ENCODE assay signal across 10 cellular contexts in genomic region chr3:129577925-129578742, GRCh38. TPM values are rescaled to one million over a fixed set of nuclear protein-coding genes. Genes with fewer than 3 reads are reported as not detected.
DNase-seq lines count a peak whose midpoint lies in the region; ATAC-seq, FAIRE-seq and TF ChIP-seq lines count a peak whose summit lies in the region.
"Had no signal": no experiment of that assay in that cellular context is flagged by ENCODE, and none has a peak within 500 bp of the region (broad histone marks: within the 10 kb centered on the region; RNA-seq: fewer than 3 reads in every experiment).

No MANE protein-coding gene starts in this region.

- peak overlapping the region; percentile 63 for H3K4me3 Mint-ChIP-seq in T-helper 17 cell
- peak overlapping the region in 2 of 10 donors; percentile 25 to 34 for H3K4me3 Mint-ChIP-seq in naive thymus-derived CD4-positive, alpha-beta T cell

- intact Hi-C loops in naive thymus-derived CD4-positive, alpha-beta T cell (cut with micrococcal nuclease): loop anchor here in 1 of 2 donors (2.0 to 5.0 kb wide), 2 partner anchors 17 to 49 kb away; no protein-coding TSS in a partner anchor
- intact Hi-C loops in lower leg skin (cut with DNase I; ENCODE audit: low total_unique reads): no loop called here

- H3K4me1 Mint-ChIP-seq in T-helper 17 cell: peaks cover 30% of the 10 kb centered on the region
- H3K4me1 Mint-ChIP-seq in naive thymus-derived CD4-positive, alpha-beta T cell: peaks cover 4 to 29% (median 20%) of the 10 kb centered on the region in 7 donors

- no peak for TF ChIP-seq CTCF in GM13977 (IDR thresholded peaks at IDR 0.05; ENCODE audit: extremely low read depth, insufficient read depth, missing control alignments)
- no peak for TF ChIP-seq CTCF in lower leg skin (IDR thresholded peaks at IDR 0.05)

- H3K4me1 ChIP-seq in naive thymus-derived CD4-positive, alpha-beta T cell (ENCODE audit: control insufficient read depth in 2 of 2, insufficient read depth in 2 of 2, low read length in 2 of 2): peaks cover 20 to 50% of the 10 kb centered on the region in 2 donors

- H3K27me3 Mint-ChIP-seq in T-helper 17 cell: no peaks in the 10 kb centered on the region
- H3K27me3 Mint-ChIP-seq in naive thymus-derived CD4-positive, alpha-beta T cell: no peaks in the 10 kb centered on the region

- H3K9me3 ChIP-seq in T-helper 17 cell (ENCODE audit: control insufficient read depth, low read length, poor library complexity, severe bottlenecking): no peaks in the 10 kb centered on the region
- no peaks in the 10 kb centered on the region for H3K9me3 ChIP-seq in naive thymus-derived CD4-positive, alpha-beta T cell (ENCODE audit: control insufficient read depth in 2 of 3, low read length in 3 of 3)

- CTCF ChIA-PET in naive thymus-derived CD4-positive, alpha-beta T cell (lab: Charles Lee): no interaction called here

- POLR2A ChIA-PET in naive thymus-derived CD4-positive, alpha-beta T cell (lab: Charles Lee): interaction anchor here (0.6 to 2.6 kb wide), 4 partner anchors 15 to 148 kb away, joined by 3 to 12 read pairs (median 4); partner anchors contain the start of genes IFT122 and MBD4

- peak overlapping the region; percentile 7 for H3K27ac ChIP-seq in naive thymus-derived CD4-positive, alpha-beta T cell (ENCODE audit: low read depth, low read length)

- no peak overlapping the region for H3K4me3 ChIP-seq in naive thymus-derived CD4-positive, alpha-beta T cell (ENCODE audit: low read length)
- H3K4me3 ChIP-seq in lower leg skin (ENCODE audit: low read depth, poor library complexity, severe bottlenecking): no peak overlapping the region

- WGBS in lower leg skin, 2 donors: 65 to 74% methylated on average over 19 to 21 of the region's 21 CpGs

- DNase-seq in GM13977 (ENCODE audit: low spot score) (peak; percentile 62), T-helper 17 cell (no peak), lower leg skin (ENCODE audit: low spot score in 2 of 2) (no peak), RCC 7860 (ENCODE audit: low spot score) (no peak), H54 (ENCODE audit: insufficient read length, low spot score) (no peak)
- no peak for DNase-seq in naive thymus-derived CD4-positive, alpha-beta T cell

- no peaks in the 10 kb centered on the region for H3K9me3 Mint-ChIP-seq in naive thymus-derived CD4-positive, alpha-beta T cell

- H3K27me3 ChIP-seq in naive thymus-derived CD4-positive, alpha-beta T cell (ENCODE audit: control insufficient read depth in 2 of 2, insufficient read depth in 2 of 2, low read length in 2 of 2): no peaks in the 10 kb centered on the region

- H3K36me3 Mint-ChIP-seq in T-helper 17 cell (ENCODE audit: low read depth): no peaks in the 10 kb centered on the region
- H3K36me3 Mint-ChIP-seq in naive thymus-derived CD4-positive, alpha-beta T cell: no peaks in the 10 kb centered on the region

- no peak for FAIRE-seq in RCC 7860 (lab: Jason Lieb, UNC)
- FAIRE-seq in H54 (lab: Jason Lieb, UNC): no peak

- in situ Hi-C loops in GM13977 (cut with MboI; ENCODE audit: low pct_unique_long_range_greater_than_20kb, low sequenced_read_pairs, unreplicated experiment): no loop called here

- H3K27ac Mint-ChIP-seq in T-helper 17 cell: peak overlapping the region; percentile 100
- H3K27ac Mint-ChIP-seq in naive thymus-derived CD4-positive, alpha-beta T cell: peak overlapping the region in 7 of 9 donors; percentile 31 to 90 (median 61)

- TF ChIP-seq POLR2A in lower leg skin (IDR thresholded peaks at IDR 0.05) (no peak), H54 (IDR thresholded peaks at IDR 0.05; ENCODE audit: low read depth, low read length) (no peak)

- ATAC-seq in HG02840 (IDR thresholded peaks at IDR 0.05; ENCODE audit: low FRiP score, unreplicated experiment): peak; percentile 46
- ATAC-seq in T-helper 17 cell: no peak
- peak; percentile 43 for ATAC-seq in naive thymus-derived CD4-positive, alpha-beta T cell
- no peak for ATAC-seq in HG03139 (IDR thresholded peaks at IDR 0.05; ENCODE audit: unreplicated experiment)
- ATAC-seq: HCT116 had no signal

- no peaks in the 10 kb centered on the region for H3K36me3 ChIP-seq in naive thymus-derived CD4-positive, alpha-beta T cell (ENCODE audit: control insufficient read depth in 2 of 3, insufficient read depth in 3 of 3, low read length in 3 of 3)

RNA-seq across cellular contexts. Expression of gene PLXND1, which starts 28.3 kb away (rescaled TPM):
- total RNA-seq in T-helper 17 cell (100 to 1,000 TPM in 1 of 2 donors, 10 to 100 TPM in 1; 78.8 to 152 TPM), lower leg skin (10 to 100 TPM; 24.0 to 42.6 (median 30.3) TPM)
- total RNA-seq in naive thymus-derived CD4-positive, alpha-beta T cell: 10 to 100 TPM in 2 of 5 experiments, 1 to 10 TPM in 3; 1.9 to 82.5 (median 7.5) TPM
- under 1 TPM in 1 of 2 donors, not detected in 1; 0.38 TPM for polyA plus RNA-seq in naive thymus-derived CD4-positive, alpha-beta T cell

RNA-seq across cellular contexts. Expression of gene H1-8, which starts 35.2 kb away (rescaled TPM):
- total RNA-seq in T-helper 17 cell (not detected), lower leg skin (not detected)
- not detected for total RNA-seq in naive thymus-derived CD4-positive, alpha-beta T cell
- not detected for polyA plus RNA-seq in naive thymus-derived CD4-positive, alpha-beta T cell
- total RNA-seq: lung microvascular endothelial cell had no signal

RNA-seq across cellular contexts. Expression of gene RHO, which starts 49.7 kb away (rescaled TPM):
- not detected for total RNA-seq in T-helper 17 cell
- not detected for total RNA-seq in naive thymus-derived CD4-positive, alpha-beta T cell
- not detected for polyA plus RNA-seq in naive thymus-derived CD4-positive, alpha-beta T cell
- not detected for total RNA-seq in lower leg skin
- total RNA-seq: lung microvascular endothelial cell had no signal

Comparison
In these comparisons a context has a peak if more than half of its experiments do, and no peak if none do; other contexts are left out.
1. ATAC-seq: peak in HG02840 (single experiment) and naive thymus-derived CD4-positive, alpha-beta T cell (single experiment); none in T-helper 17 cell (single experiment) and HG03139 (single experiment).